In the genomic region with DNA sequence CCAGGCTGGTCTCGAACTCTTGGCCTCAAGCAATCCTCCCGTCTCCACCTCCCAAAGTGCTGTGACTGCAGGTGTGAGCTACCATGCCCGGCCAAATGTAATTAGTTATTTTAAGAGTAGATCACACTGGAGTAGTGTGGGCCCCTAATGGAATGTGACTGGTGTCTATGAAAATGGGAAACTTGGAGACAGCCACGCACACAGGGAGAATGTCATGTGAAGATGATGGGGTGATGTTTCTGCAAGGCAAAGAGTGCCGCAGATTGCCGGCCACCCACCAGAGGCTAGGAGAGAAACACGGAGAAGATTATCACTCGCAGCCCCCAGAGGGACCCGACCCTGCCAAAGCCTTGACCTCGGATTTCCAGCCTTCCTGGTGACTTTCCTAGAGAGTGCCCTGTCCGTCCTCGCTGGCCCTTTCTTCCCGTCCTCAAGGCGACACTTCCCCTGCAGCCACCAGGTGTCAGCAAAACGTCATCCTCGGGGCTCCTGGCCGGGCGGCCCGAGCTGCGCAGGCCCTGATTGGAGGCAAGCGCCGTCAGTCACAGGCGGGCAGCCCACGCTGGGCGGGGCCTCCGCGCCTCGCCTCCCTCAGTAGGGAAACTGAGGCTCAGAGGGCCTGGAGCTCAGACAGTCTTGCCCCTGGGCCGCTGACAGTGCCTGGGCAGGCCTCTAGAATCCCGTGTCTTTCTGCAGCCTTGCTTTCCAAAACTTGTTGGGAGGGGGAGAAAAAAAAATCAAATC, we compare ENCODE assay signal across 8 cellular contexts. TPM values are rescaled to one million over a fixed set of nuclear protein-coding genes. Genes with fewer than 3 reads are reported as not detected.
DNase-seq lines count a peak whose midpoint lies in the region; ATAC-seq and TF ChIP-seq lines count a peak whose summit lies in the region.

No MANE protein-coding gene starts in this region.

- TF ChIP-seq CTCF in GM10248 (IDR thresholded peaks at IDR 0.05; ENCODE audit: control extremely low read depth, extremely low read depth, low read depth, missing control alignments) (peak; percentile 91), PC-3 (conservative IDR thresholded peaks at IDR 0.05; ENCODE audit: low read depth, low read length) (peak; percentile 79), fibroblast of pulmonary artery (IDR thresholded peaks at IDR 0.05; ENCODE audit: low read length, missing control alignments) (peak; percentile 61), neural progenitor cell (IDR thresholded peaks at IDR 0.05) (peak; percentile 88), testis (IDR thresholded peaks at IDR 0.05) (peak; percentile 62 to 82 (median 81))

- 11 to 13% methylated on average over 16 to 30 of the region's 30 CpGs for WGBS in testis, 2 donors

- H2AFZ ChIP-seq in PC-3 (ENCODE audit: low read length) (peak overlapping the region; percentile 86), neural progenitor cell (replicated peaks) (peak overlapping the region; percentile 97)

- H3K9ac ChIP-seq in PC-3 (ENCODE audit: low read length) (no peak overlapping the region), neural progenitor cell (no peak overlapping the region)

- no peaks in the 10 kb centered on the region for H3K36me3 Mint-ChIP-seq in neural progenitor cell

- H3K36me3 ChIP-seq in PC-3 (ENCODE audit: low read depth, low read length) (no peaks in the 10 kb centered on the region), neural progenitor cell (no peaks in the 10 kb centered on the region), testis (ENCODE audit: low read depth, missing control alignments) (no peaks in the 10 kb centered on the region)

- H3K4me3 Mint-ChIP-seq in neural progenitor cell: no peak overlapping the region

- DNase-seq in GM10248 (ENCODE audit: extremely low spot score): peak; percentile 98
- peak; percentile 99 for DNase-seq in HuH-7.5 (ENCODE audit: low spot score)
- peak; percentile 80 for DNase-seq in PC-3
- DNase-seq in activated T-helper 1 cell treated with Interleukin-2 at 50 U/mL for 16 hours (ENCODE audit: low read depth): peak; percentile 17
- DNase-seq in fibroblast of pulmonary artery (ENCODE audit: low read depth): peak; percentile 84
- DNase-seq in neural progenitor cell (ENCODE audit: low spot score): peak; percentile 94
- DNase-seq in testis: peak; percentile 92

- H3K9me3 ChIP-seq in PC-3 (ENCODE audit: low read length) (no peaks in the 10 kb centered on the region), neural progenitor cell (ENCODE audit: low read depth) (no peaks in the 10 kb centered on the region), testis (no peaks in the 10 kb centered on the region)

- no peaks in the 10 kb centered on the region for H3K79me2 ChIP-seq in PC-3 (ENCODE audit: low read length)
- no peaks in the 10 kb centered on the region for H3K79me2 ChIP-seq in neural progenitor cell (ENCODE audit: low read depth)

- peaks cover 9% of the 10 kb centered on the region for H3K27me3 Mint-ChIP-seq in neural progenitor cell (ENCODE audit: insufficient read depth, low read depth)

- H3K4me1 ChIP-seq in PC-3 (ENCODE audit: insufficient read depth, low read length) (no peaks in the 10 kb centered on the region), neural progenitor cell (no peaks in the 10 kb centered on the region), testis (no peaks in the 10 kb centered on the region)

- H3K4me2 ChIP-seq in PC-3 (ENCODE audit: low read length): peak overlapping the region; percentile 71
- H3K4me2 ChIP-seq in neural progenitor cell: peak overlapping the region; percentile 28

- peaks cover 6% of the 10 kb centered on the region for H3K4me1 Mint-ChIP-seq in neural progenitor cell

- no peak overlapping the region for H3K27ac ChIP-seq in PC-3 (ENCODE audit: low read length)
- H3K27ac ChIP-seq in neural progenitor cell: no peak overlapping the region
- no peak overlapping the region for H3K27ac ChIP-seq in testis

- no peaks in the 10 kb centered on the region for H4K20me1 ChIP-seq in PC-3 (ENCODE audit: low read length)
- H4K20me1 ChIP-seq in neural progenitor cell (ENCODE audit: low read depth): no peaks in the 10 kb centered on the region

- no peaks in the 10 kb centered on the region for H3F3A ChIP-seq in PC-3 (ENCODE audit: low read length, unreplicated experiment)
- no peaks in the 10 kb centered on the region for H3F3A ChIP-seq in neural progenitor cell (ENCODE audit: low read depth)

- peak; percentile 100 for ATAC-seq in PC-3
- ATAC-seq in HG02798 (IDR thresholded peaks at IDR 0.05; ENCODE audit: poor library complexity, unreplicated experiment): no peak

- intact Hi-C loops in PC-3 (cut with micrococcal nuclease): loop anchor here (2.0 to 10.0 kb wide), 3 partner anchors 212 to 539 kb away; no protein-coding TSS in a partner anchor
- intact Hi-C loops in testis (cut with DNase I; ENCODE audit: low total_unique reads): no loop called here

- CTCF ChIA-PET in GM10248 (lab: Yijun Ruan, JAX): interaction anchor here (0.7 to 2.2 kb wide), 7 partner anchors 11 to 536 kb away, joined by 3 to 9 read pairs (median 3); no protein-coding TSS in a partner anchor
- CTCF ChIA-PET in PC-3 (lab: Charles Lee): no interaction called here

- H3K27me3 ChIP-seq in PC-3 (ENCODE audit: low read length) (no peaks in the 10 kb centered on the region), neural progenitor cell (no peaks in the 10 kb centered on the region), testis (no peaks in the 10 kb centered on the region)

- no peak for TF ChIP-seq POLR2A in testis (IDR thresholded peaks at IDR 0.05)

- H3K9me3 Mint-ChIP-seq in neural progenitor cell: no peaks in the 10 kb centered on the region

- POLR2A ChIA-PET in GM10248 (lab: Yijun Ruan, JAX) (no interaction called here), PC-3 (lab: Charles Lee; ENCODE audit: unreplicated experiment) (no interaction called here)

- no TSS peak for BruUV-seq in PC-3 (replicated peaks; lab: Mats Ljungman, UMichigan)

- no peak overlapping the region for H3K27ac Mint-ChIP-seq in neural progenitor cell

- H3K4me3 ChIP-seq in PC-3 (ENCODE audit: low read length) (peak overlapping the region; percentile 53), fibroblast of pulmonary artery (replicated peaks; ENCODE audit: low read depth, low read length) (no peak overlapping the region), neural progenitor cell (no peak overlapping the region), testis (peak overlapping the region; percentile 16 to 18)

- H3K9me2 ChIP-seq in PC-3 (replicated peaks; ENCODE audit: low read length): no peaks in the 10 kb centered on the region

RNA-seq across cellular contexts. Expression of gene CRYBB2, which starts 16.3 kb away (rescaled TPM):
- total RNA-seq in PC-3 (2014; rRNA removed) (not detected in 2 replicates), neural progenitor cell (ENCODE audit: low replicate concordance) (0.65 TPM in 1 of 2 replicates, not detected in the other), testis (1 to 10 TPM; 4.4 to 5.2 TPM)
- polyA plus RNA-seq in testis (ENCODE audit: insufficient read depth, low read depth, low replicate concordance): 2.4 TPM

RNA-seq across cellular contexts. Expression of gene CRYBB3, which starts 36.1 kb away (rescaled TPM):
- total RNA-seq in PC-3 (2014; rRNA removed) (1.2 TPM in 1 of 2 replicates, not detected in the other), neural progenitor cell (ENCODE audit: low replicate concordance) (0.19 TPM in 1 of 2 replicates, not detected in the other), testis (under 1 TPM in 1 of 2 donors, not detected in 1; 0.63 TPM)
- 0.67 TPM for polyA plus RNA-seq in testis (ENCODE audit: insufficient read depth, low read depth, low replicate concordance)

Comparison
In these comparisons a context has a peak if more than half of its experiments do, and no peak if none do; other contexts are left out.
1. DNase-seq: peak in every context shown above with its lines; median percentile 99 in HuH-7.5; 98 in GM10248; 94 in neural progenitor cell; 92 in testis; 84 in fibroblast of pulmonary artery; 80 in PC-3; 17 in activated T-helper 1 cell treated with Interleukin-2 at 50 U/mL for 16 hours.
2. H3K4me3 ChIP-seq: peak in PC-3 (single experiment) and testis (2 of 2); none in fibroblast of pulmonary artery (single experiment) and neural progenitor cell (single experiment).
3. Peak in every context shown above with its lines, with median percentiles within 50 percentile points of each other: CTCF ChIP-seq.